In the genomic region with DNA sequence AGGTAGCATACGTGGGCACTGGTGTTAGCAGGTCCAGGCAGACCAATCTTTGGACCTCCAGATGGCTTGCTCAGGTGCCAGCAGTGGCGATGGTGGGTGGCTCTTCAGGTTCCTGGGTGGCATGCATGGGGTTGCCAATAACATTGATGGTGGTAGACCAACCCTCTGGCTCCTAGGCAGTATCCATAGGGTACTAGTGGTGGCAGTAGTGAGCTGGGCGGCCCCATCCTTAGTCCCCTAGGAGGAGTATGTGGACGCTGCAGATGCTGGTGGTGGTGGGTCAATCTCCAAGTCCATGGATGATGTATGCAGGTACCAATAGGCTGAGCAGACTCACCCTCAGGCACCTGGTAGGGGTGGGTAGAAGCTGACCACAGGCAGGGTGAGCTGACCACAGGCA, we compare ENCODE assay signal across 14 cellular contexts.
DNase-seq lines count a peak whose midpoint lies in the region; ATAC-seq, FAIRE-seq and TF ChIP-seq lines count a peak whose summit lies in the region.
"Had no signal": no experiment of that assay in that cellular context is flagged by ENCODE, and none has a peak within 500 bp of the region (broad histone marks: within the 10 kb centered on the region; RNA-seq: fewer than 3 reads in every experiment).

No MANE protein-coding gene starts in this region.

- TF ChIP-seq RAD21 in HepG2 (CRISPR knock-in tag; IDR thresholded peaks at IDR 0.05): no peak

- H3K27ac Mint-ChIP-seq in dendritic cell treated with granulocyte-macrophage colony-stimulating factor and Interleukin-4, amounts not matched to agents 40 ng/mL and 50 ng/mL, for 4 days: peak overlapping the region; percentile 22
- H3K27ac Mint-ChIP-seq: IgD-negative memory B cell had no signal

- no peak overlapping the region for H3K27ac ChIP-seq in HepG2 (ENCODE audit: extremely low read length, insufficient read depth, low read length)
- H3K27ac ChIP-seq in right lobe of liver: no peak overlapping the region
- no peak overlapping the region for H3K27ac ChIP-seq in neuronal stem cell (replicated peaks; ENCODE audit: low read length)
- H3K27ac ChIP-seq: 22Rv1 had no signal

- peak overlapping the region; percentile 56 for H2BK5ac ChIP-seq in neuronal stem cell (ENCODE audit: low read length)

- H3K27me3 ChIP-seq in HepG2 (ENCODE audit: control insufficient read depth in 1 of 2, insufficient read depth in 2 of 2, low read length in 2 of 2) (peaks cover 0 to 1% of the 10 kb centered on the region in 2 experiments; a peak in 1 of 5 replicates), right lobe of liver (no peaks in the 10 kb centered on the region), neuronal stem cell (ENCODE audit: control insufficient read depth in 3 of 3, insufficient read depth in 3 of 3, low read depth in 1 of 3, low read length in 3 of 3) (no peaks in the 10 kb centered on the region)

- H3K4me3 Mint-ChIP-seq in dendritic cell treated with granulocyte-macrophage colony-stimulating factor and Interleukin-4, amounts not matched to agents 40 ng/mL and 50 ng/mL, for 4 days: no peak overlapping the region
- H3K4me3 Mint-ChIP-seq: CD8-positive, alpha-beta memory T cell; IgD-negative memory B cell had no signal

- no peak for DNase-seq in HepG2 (ENCODE audit: low spot score)
- DNase-seq in right lobe of liver: no peak
- DNase-seq in neuronal stem cell (ENCODE audit: low spot score): no peak
- no peak for DNase-seq in NCI-H2107 treated with DMSO at 0.1 percent for 48 hours (lab: John Stamatoyannopoulos, UW; ENCODE audit: unreplicated experiment)
- no peak for DNase-seq in RPMI8226
- DNase-seq: Caco-2; CD8-positive, alpha-beta memory T cell; DND-41; GDM1 had no signal

- 45% methylated on average over 3 of the region's 4 CpGs for WGBS in HepG2 (ENCODE audit: low lambda C conversion rate)
- no CpG with 5 or more reads among the region's 4 CpGs for WGBS in right lobe of liver (ENCODE audit: insufficient coverage, low coverage, low lambda C conversion rate, missing lambda C conversion rate)
- WGBS in neuronal stem cell (ENCODE audit: extremely low coverage in 2 of 2, insufficient read length in 2 of 2, insufficient replicate concordance in 1 of 2), 2 donors: no CpG with 5 or more reads among the region's 4 CpGs

- no peaks in the 10 kb centered on the region for H4K20me1 ChIP-seq in HepG2 (ENCODE audit: insufficient read depth, low read length)

- POLR2A ChIA-PET in HepG2 (lab: Yijun Ruan, JAX): no interaction called here

- H3K4me1 ChIP-seq in HepG2 (ENCODE audit: insufficient read depth, low read length) (peaks cover 16% of the 10 kb centered on the region), right lobe of liver (peaks cover 0 to 2% (median 0%) of the 10 kb centered on the region in 4 donors), neuronal stem cell (ENCODE audit: control insufficient read depth in 2 of 2, insufficient read depth in 1 of 2, low read depth in 1 of 2, low read length in 2 of 2) (peaks cover 0 to 2% of the 10 kb centered on the region in 2 donors)
- H3K4me1 ChIP-seq: Caco-2 had no signal

- H4K91ac ChIP-seq in neuronal stem cell (ENCODE audit: low read depth, low read length, poor library complexity): peak overlapping the region; percentile 65

- H3K4me3 ChIP-seq in HepG2 (replicated peaks in 1 of 3; ENCODE audit: insufficient read depth in 1 of 3, low read depth in 2 of 3, low read length in 3 of 3): no peak overlapping the region
- H3K4me3 ChIP-seq in right lobe of liver: no peak overlapping the region
- peak overlapping the region in 1 of 2 donors; percentile 0 for H3K4me3 ChIP-seq in neuronal stem cell (ENCODE audit: low read length in 2 of 2)

- no peaks in the 10 kb centered on the region for H3K27me3 Mint-ChIP-seq in dendritic cell treated with granulocyte-macrophage colony-stimulating factor and Interleukin-4, amounts not matched to agents 40 ng/mL and 50 ng/mL, for 4 days
- H3K27me3 Mint-ChIP-seq: IgD-negative memory B cell had no signal

- in situ Hi-C loops in HepG2 (cut with HindIII; ENCODE audit: extremely low pct_ligation_motif_present, low pct_unique_long_range_greater_than_20kb): no loop called here

- ATAC-seq in HepG2 (peak; percentile 69), right lobe of liver (no peak), GM18519 (IDR thresholded peaks at IDR 0.05; ENCODE audit: low FRiP score, unreplicated experiment) (no peak)

- peak overlapping the region; percentile 77 for H2BK12ac ChIP-seq in neuronal stem cell (ENCODE audit: low read length)

- BruUV-seq in HepG2 (replicated peaks; lab: Mats Ljungman, UMichigan): no TSS peak

- TF ChIP-seq CTCF in HepG2 (CRISPR knock-in tag; IDR thresholded peaks at IDR 0.05): no peak
- no peak for TF ChIP-seq CTCF in right lobe of liver (IDR thresholded peaks at IDR 0.05)

- H3K18ac ChIP-seq in neuronal stem cell (ENCODE audit: low read length): peak overlapping the region; percentile 58

- H4K8ac ChIP-seq in neuronal stem cell (ENCODE audit: low read depth, low read length): no peak overlapping the region

- H3K14ac ChIP-seq in neuronal stem cell (ENCODE audit: low read length): peak overlapping the region; percentile 85

- H3K79me2 ChIP-seq in HepG2 (ENCODE audit: insufficient read depth, low read length): no peaks in the 10 kb centered on the region

- H3K9me3 Mint-ChIP-seq in dendritic cell treated with granulocyte-macrophage colony-stimulating factor and Interleukin-4, amounts not matched to agents 40 ng/mL and 50 ng/mL, for 4 days: peaks cover 20% of the 10 kb centered on the region

- no peak overlapping the region for H2BK120ac ChIP-seq in neuronal stem cell (ENCODE audit: low read depth, low read length)

- H3K79me1 ChIP-seq in neuronal stem cell (ENCODE audit: low read depth, low read length): peaks cover 1% of the 10 kb centered on the region

- H3K23ac ChIP-seq in neuronal stem cell (ENCODE audit: low read depth, low read length, poor library complexity): peak overlapping the region; percentile 80

- H3K9me3 ChIP-seq in HepG2 (ENCODE audit: low read length) (no peaks in the 10 kb centered on the region), right lobe of liver (no peaks in the 10 kb centered on the region), neuronal stem cell (replicated peaks in 1 of 2; ENCODE audit: control insufficient read depth in 2 of 2, insufficient read depth in 1 of 2, low read depth in 1 of 2, low read length in 2 of 2) (peaks cover 3% of the 10 kb centered on the region in 2 donors)
- H3K9me3 ChIP-seq: Caco-2 had no signal

- peak overlapping the region; percentile 90 for H2BK15ac ChIP-seq in neuronal stem cell (ENCODE audit: low read length)

- H3K36me3 Mint-ChIP-seq in dendritic cell treated with granulocyte-macrophage colony-stimulating factor and Interleukin-4, amounts not matched to agents 40 ng/mL and 50 ng/mL, for 4 days (ENCODE audit: low read depth): no peaks in the 10 kb centered on the region

- H2AFZ ChIP-seq in HepG2 (ENCODE audit: low read length): no peak overlapping the region
- H2AFZ ChIP-seq in neuronal stem cell (ENCODE audit: low read length): no peak overlapping the region

- CTCF ChIA-PET in HepG2 (lab: Yijun Ruan, JAX; ENCODE audit: low intra/inter-chr PET ratio, low total read pairs): no interaction called here

- TF ChIP-seq EP300 in HepG2 (IDR thresholded peaks at IDR 0.05; ENCODE audit: low read depth in 2 of 2, low read length in 2 of 2) (no peak), HepG2 (CRISPR knock-in tag; IDR thresholded peaks at IDR 0.05; ENCODE audit: borderline replicate concordance) (no peak)

- peak overlapping the region; percentile 77 for H2AK5ac ChIP-seq in neuronal stem cell (ENCODE audit: low read depth, low read length)

- H3K4ac ChIP-seq in neuronal stem cell (ENCODE audit: low read length): no peak overlapping the region

- peaks cover 24% of the 10 kb centered on the region for H3K4me1 Mint-ChIP-seq in dendritic cell treated with granulocyte-macrophage colony-stimulating factor and Interleukin-4, amounts not matched to agents 40 ng/mL and 50 ng/mL, for 4 days (ENCODE audit: low read depth)

- H3K4me2 ChIP-seq in HepG2 (ENCODE audit: low read depth, low read length) (no peak overlapping the region), neuronal stem cell (ENCODE audit: insufficient read depth, low read length, poor library complexity, severe bottlenecking) (no peak overlapping the region)

- H3K9ac ChIP-seq in HepG2 (ENCODE audit: insufficient read depth, low read depth, low read length): no peak overlapping the region
- H3K9ac ChIP-seq in neuronal stem cell (ENCODE audit: low read depth, low read length, poor library complexity): peak overlapping the region; percentile 55

- intact Hi-C loops in HepG2 (cut with micrococcal nuclease; ENCODE audit: unreplicated experiment) (no loop called here), right lobe of liver (cut with DNase I) (no loop called here)
- intact Hi-C loops in dendritic cell treated with granulocyte-macrophage colony-stimulating factor and Interleukin-4, amounts not matched to agents 40 ng/mL and 50 ng/mL, for 4 days (cut with micrococcal nuclease): no loop called here

- TF ChIP-seq POLR2A in HepG2 (IDR thresholded peaks at IDR 0.05; ENCODE audit: insufficient read depth in 1 of 2, low read depth in 2 of 2, low read length in 2 of 2) (no peak), right lobe of liver (IDR thresholded peaks at IDR 0.05) (no peak)

- H3K36me3 ChIP-seq in HepG2 (replicated peaks in 1 of 2; ENCODE audit: control insufficient read depth in 1 of 2, insufficient read depth in 2 of 2, low read length in 2 of 2) (no peaks in the 10 kb centered on the region), right lobe of liver (no peaks in the 10 kb centered on the region), neuronal stem cell (replicated peaks in 1 of 2; ENCODE audit: control insufficient read depth in 2 of 2, insufficient read depth in 2 of 2, low read length in 2 of 2) (no peaks in the 10 kb centered on the region)

- FAIRE-seq in HepG2 (lab: Jason Lieb, UNC): no peak
- FAIRE-seq: GM12892 had no signal

TF ChIP-seq in HepG2, 621 proteins besides CTCF, POLR2A, EP300 and RAD21:
- TF ChIP-seq ZNF564 (CRISPR knock-in tag; IDR thresholded peaks at IDR 0.05) (no peak), ZNF44 (CRISPR knock-in tag; IDR thresholded peaks at IDR 0.05) (no peak)
- TF ChIP-seq, protein P1, sequence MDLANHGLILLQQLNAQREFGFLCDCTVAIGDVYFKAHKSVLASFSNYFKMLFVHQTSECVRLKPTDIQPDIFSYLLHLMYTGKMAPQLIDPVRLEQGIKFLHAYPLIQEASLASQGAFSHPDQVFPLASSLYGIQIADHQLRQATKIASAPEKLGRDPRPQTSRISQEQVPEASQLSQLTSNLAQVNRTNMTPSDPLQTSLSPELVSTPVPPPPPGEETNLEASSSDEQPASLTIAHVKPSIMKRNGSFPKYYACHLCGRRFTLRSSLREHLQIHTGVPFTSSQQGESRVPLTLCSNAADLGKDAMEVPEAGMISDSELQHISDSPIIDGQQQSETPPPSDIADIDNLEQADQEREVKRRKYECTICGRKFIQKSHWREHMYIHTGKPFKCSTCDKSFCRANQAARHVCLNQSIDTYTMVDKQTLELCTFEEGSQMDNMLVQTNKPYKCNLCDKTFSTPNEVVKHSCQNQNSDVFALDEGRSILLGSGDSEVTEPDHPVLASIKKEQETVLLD (CRISPR knock-in tag; IDR thresholded peaks at IDR 0.05; ENCODE audit: low read depth): no peak
TF ChIP-seq in HepG2: peak in this region for 0.
